ENCODE assay signal across 8 cellular contexts in genomic region chr1:2392071-2392442, GRCh38. TPM values are rescaled to one million over a fixed set of nuclear protein-coding genes. Genes with fewer than 3 reads are reported as not detected.
DNase-seq lines count a peak whose midpoint lies in the region; ATAC-seq, FAIRE-seq and TF ChIP-seq lines count a peak whose summit lies in the region.

No MANE protein-coding gene starts in this region.

- H3K27me3 ChIP-seq in ovary: no peaks in the 10 kb centered on the region

- no peak for DNase-seq in GM12891 (ENCODE audit: insufficient read length, low spot score)
- no peak for DNase-seq in NB4 (ENCODE audit: low read depth)
- DNase-seq in epithelial cell of esophagus (ENCODE audit: low read depth): no peak
- DNase-seq in ovary: no peak
- no peak for DNase-seq in GM10266 (ENCODE audit: extremely low spot score)
- DNase-seq in NCI-H526 (lab: John Stamatoyannopoulos, UW): no peak
- DNase-seq in activated CD4-positive, CD25-positive, alpha-beta regulatory T cell treated with anti-CD3 and anti-CD28 coated beads, Interleukin-2, amount 50 U/mL, for 72 hours: no peak

- no peak for TF ChIP-seq POLR2A in GM12891 (IDR thresholded peaks at IDR 0.05; ENCODE audit: low read depth, low read length)
- no peak for TF ChIP-seq POLR2A in NB4 (IDR thresholded peaks at IDR 0.05; ENCODE audit: extremely low read depth, insufficient read length)
- TF ChIP-seq POLR2A in ovary (IDR thresholded peaks at IDR 0.05): no peak

- no peaks in the 10 kb centered on the region for H3K9me3 ChIP-seq in ovary

- TF ChIP-seq EP300 in ovary (IDR thresholded peaks at IDR 0.05): no peak

- 0 to 2% (median 0%) methylated on average over 27 to 37 of the region's 37 CpGs for WGBS in ovary, 3 donors

- ATAC-seq in GM19397 (IDR thresholded peaks at IDR 0.05; ENCODE audit: unreplicated experiment): no peak

- TF ChIP-seq CTCF in NB4 (IDR thresholded peaks at IDR 0.05; ENCODE audit: low read depth, low read length) (no peak), epithelial cell of esophagus (IDR thresholded peaks at IDR 0.05; ENCODE audit: insufficient read depth, low read depth, low read length, missing control alignments) (no peak), ovary (IDR thresholded peaks at IDR 0.05) (no peak), GM10266 (IDR thresholded peaks at IDR 0.05; ENCODE audit: control insufficient read depth, insufficient read depth, low read depth, missing control alignments) (no peak)

- H3K4me3 ChIP-seq in NB4 (ENCODE audit: low read depth, low read length) (peak overlapping the region; percentile 75), epithelial cell of esophagus (ENCODE audit: low read length) (peak overlapping the region; percentile 79), ovary (peak overlapping the region; percentile 96)

- FAIRE-seq in GM12891 (lab: Jason Lieb, UNC): peak; percentile 9

- H3K27ac ChIP-seq in ovary: peak overlapping the region; percentile 57 to 70

- intact Hi-C loops in ovary (cut with DNase I): no loop called here

- no peaks in the 10 kb centered on the region for H3K36me3 ChIP-seq in ovary

- peaks cover 11% of the 10 kb centered on the region for H3K4me1 ChIP-seq in ovary (ENCODE audit: insufficient read depth)

TF ChIP-seq in GM12891, 5 proteins besides CTCF, POLR2A, EP300 and RAD21:
- TF ChIP-seq PAX5 (IDR thresholded peaks at IDR 0.05; ENCODE audit: insufficient read depth, low read length, severe bottlenecking) (no peak), TAF1 (IDR thresholded peaks at IDR 0.05; ENCODE audit: low read depth, low read length) (no peak), POU2F2 (IDR thresholded peaks at IDR 0.05; ENCODE audit: low read depth, low read length) (no peak)

RNA-seq across cellular contexts. Expression of gene RER1, which starts 0.4 kb away (rescaled TPM):
- polyA plus RNA-seq in GM12891 (2012; ENCODE audit: low read depth, missing spikeins): 68.7 TPM
- 100 to 1,000 TPM in 3 of 7 donors, 10 to 100 TPM in 4; 51.0 to 130 (median 99.0) TPM for total RNA-seq in ovary
- 100 to 1,000 TPM in 1 of 2 donors, 10 to 100 TPM in 1; 66.0 to 224 TPM for polyA plus RNA-seq in ovary

RNA-seq across cellular contexts. Expression of gene MORN1, which starts 0.7 kb away (rescaled TPM):
- polyA plus RNA-seq in GM12891 (2012; ENCODE audit: low read depth, missing spikeins): 2.5 TPM
- total RNA-seq in ovary: 10 to 100 TPM; 15.6 to 24.2 (median 17.8) TPM
- polyA plus RNA-seq in ovary: 1 to 10 TPM; 1.7 to 8.6 TPM

RNA-seq across cellular contexts. Expression of gene PEX10, which starts 20.3 kb away (rescaled TPM):
- 11.2 TPM for polyA plus RNA-seq in GM12891 (2012; ENCODE audit: low read depth, missing spikeins)
- 10 to 100 TPM; 14.4 to 25.9 (median 23.0) TPM for total RNA-seq in ovary
- polyA plus RNA-seq in ovary: 10 to 100 TPM; 14.5 to 19.3 TPM
